In the genomic region with DNA sequence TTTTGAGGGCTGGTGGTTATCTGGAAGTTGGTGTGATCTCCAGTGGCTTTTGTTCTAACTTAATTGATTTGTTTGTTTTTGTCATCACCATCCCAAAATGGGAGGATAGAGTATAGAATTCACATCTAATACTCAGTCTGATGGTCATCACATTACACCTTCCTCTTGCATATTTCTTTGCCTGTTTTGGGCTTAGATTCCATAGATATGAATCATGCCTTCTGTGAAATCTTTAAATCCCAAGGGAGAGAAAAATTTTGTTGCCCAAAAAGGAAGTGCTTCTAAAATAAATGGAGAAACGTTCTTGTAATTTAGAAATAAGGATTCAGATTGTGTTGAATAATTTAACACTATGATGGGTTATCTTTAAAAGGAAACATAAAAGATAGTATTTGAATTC, we compare ENCODE assay signal across 28 cellular contexts.
A peak's percentile ranks its signal among the peaks of the same experiment; 100 is the strongest.
DNase-seq lines count a peak whose midpoint lies in the region; ATAC-seq, FAIRE-seq and TF ChIP-seq lines count a peak whose summit lies in the region.
"Had no signal": no experiment of that assay in that cellular context is flagged by ENCODE, and none has a peak within 500 bp of the region (broad histone marks: within the 10 kb centered on the region; RNA-seq: fewer than 3 reads in every experiment).

No MANE protein-coding gene starts in this region.

- CTCF ChIA-PET in MCF 10A (lab: Yijun Ruan, JAX), result interaction anchor here (0.5 kb wide), 1 partner anchor 1604 kb away, joined by 3 read pairs; no protein-coding TSS in a partner anchor

- H3K27me3 ChIP-seq in breast epithelium (no peaks in the 10 kb centered on the region), foreskin keratinocyte (no peaks in the 10 kb centered on the region), stomach (no peaks in the 10 kb centered on the region)
- H3K27me3 ChIP-seq: neutrophil, Peyer's patch, thyroid gland had no signal

- H3K4me1 Mint-ChIP-seq in MCF 10A (ENCODE audit: insufficient read depth, unreplicated experiment) (no peaks in the 10 kb centered on the region), chondrocyte (ENCODE audit: low read depth) (peaks cover 36% of the 10 kb centered on the region)
- H3K4me1 Mint-ChIP-seq: activated CD8-positive, alpha-beta memory T cell treated with anti-CD3 and anti-CD28 coated beads, Interleukin-2, amount 10 ng/mL, durations not matched to agents 7 days and 5 days; activated naive CD4-positive, alpha-beta T cell treated with anti-CD3 and anti-CD28 coated beads, Interleukin-2, amount 10 ng/mL, durations not matched to agents 7 days and 5 days had no signal

- H3K4me3 Mint-ChIP-seq in MCF 10A (ENCODE audit: unreplicated experiment) (no peak overlapping the region), chondrocyte (ENCODE audit: unreplicated experiment) (no peak overlapping the region)
- H3K4me3 Mint-ChIP-seq: activated CD8-positive, alpha-beta memory T cell treated with anti-CD3 and anti-CD28 coated beads, Interleukin-2, amount 10 ng/mL, durations not matched to agents 7 days and 5 days; activated naive CD4-positive, alpha-beta T cell treated with anti-CD3 and anti-CD28 coated beads, Interleukin-2, amount 10 ng/mL, durations not matched to agents 7 days and 5 days; CD4-positive, alpha-beta T cell had no signal

- intact Hi-C loops in MCF 10A (cut with micrococcal nuclease) (no loop called here), breast epithelium (cut with DNase I; ENCODE audit: low total_unique reads) (no loop called here), stomach (cut with DNase I; ENCODE audit: low total_unique reads) (no loop called here)

- H3K27me3 Mint-ChIP-seq in MCF 10A (ENCODE audit: insufficient read depth, unreplicated experiment), result no peaks in the 10 kb centered on the region
- H3K27me3 Mint-ChIP-seq in chondrocyte (ENCODE audit: low read depth), result no peaks in the 10 kb centered on the region
- H3K27me3 Mint-ChIP-seq: activated CD8-positive, alpha-beta memory T cell treated with anti-CD3 and anti-CD28 coated beads, Interleukin-2, amount 10 ng/mL, durations not matched to agents 7 days and 5 days; activated naive CD4-positive, alpha-beta T cell treated with anti-CD3 and anti-CD28 coated beads, Interleukin-2, amount 10 ng/mL, durations not matched to agents 7 days and 5 days; CD4-positive, alpha-beta T cell; progenitor cell of endocrine pancreas had no signal

- H3K27ac Mint-ChIP-seq in MCF 10A (ENCODE audit: low read depth, unreplicated experiment) (no peak overlapping the region), chondrocyte (ENCODE audit: unreplicated experiment) (peak overlapping the region; percentile 15)
- H3K27ac Mint-ChIP-seq: activated CD8-positive, alpha-beta memory T cell treated with anti-CD3 and anti-CD28 coated beads, Interleukin-2, amount 10 ng/mL, durations not matched to agents 7 days and 5 days; activated naive CD4-positive, alpha-beta T cell treated with anti-CD3 and anti-CD28 coated beads, Interleukin-2, amount 10 ng/mL, durations not matched to agents 7 days and 5 days; CD4-positive, alpha-beta T cell; progenitor cell of endocrine pancreas had no signal

- DNase-seq in MCF 10A (ENCODE audit: unreplicated experiment) (peak; percentile 12), breast epithelium (ENCODE audit: low spot score in 2 of 2) (no peak), chondrocyte (ENCODE audit: low spot score) (no peak), foreskin keratinocyte (peak; percentile 18 to 55), urothelium cell line (ENCODE audit: low spot score) (peak; percentile 33), stomach (no peak)
- no peak for DNase-seq in activated naive CD4-positive, alpha-beta T cell (lab: John Stamatoyannopoulos, UW)
- DNase-seq: activated CD4-positive, CD25-positive, alpha-beta regulatory T cell; activated CD8-positive, alpha-beta memory T cell treated with anti-CD3 and anti-CD28 coated beads, Interleukin-2, amount 10 ng/mL, durations not matched to agents 7 days and 5 days; activated naive CD4-positive, alpha-beta T cell treated with anti-CD3 and anti-CD28 coated beads, Interleukin-2, amount 10 ng/mL, durations not matched to agents 7 days and 5 days; AML-193; amniotic stem cell; CD4-positive, alpha-beta T cell; central memory CD4-positive, alpha-beta T cell; left ventricle myocardium inferior; NCI-H1092 treated with DMSO at 0.1 percent for 48 hours; NCI-H187 treated with DMSO at 0.1 percent for 48 hours; NCI-H526 treated with DMSO at 0.1 percent for 48 hours; Peyer's patch; stimulated activated naive CD8-positive, alpha-beta T cell treated with anti-CD3 and anti-CD28 coated beads, Interleukin-15, Interleukin-2, amounts not matched to agents 100 U/mL and 50 U/mL, for 24 hours; thyroid gland had no signal

- H3K9me3 Mint-ChIP-seq in MCF 10A (ENCODE audit: unreplicated experiment), result peaks cover 7% of the 10 kb centered on the region
- peaks cover 15% of the 10 kb centered on the region for H3K9me3 Mint-ChIP-seq in chondrocyte (ENCODE audit: low read depth)

- TF ChIP-seq POLR2A in breast epithelium (IDR thresholded peaks at IDR 0.05) (no peak), stomach (IDR thresholded peaks at IDR 0.05) (no peak)

- H3K4me1 ChIP-seq in breast epithelium (no peaks in the 10 kb centered on the region), foreskin keratinocyte (no peaks in the 10 kb centered on the region), stomach (peaks cover 0 to 10% (median 0%) of the 10 kb centered on the region in 4 donors)
- H3K4me1 ChIP-seq: left ventricle myocardium inferior, Peyer's patch had no signal

- H3K36me3 Mint-ChIP-seq in MCF 10A (ENCODE audit: insufficient read depth, unreplicated experiment), result no peaks in the 10 kb centered on the region
- H3K36me3 Mint-ChIP-seq in chondrocyte (ENCODE audit: low read depth), result peaks cover 3% of the 10 kb centered on the region
- H3K36me3 Mint-ChIP-seq: activated CD8-positive, alpha-beta memory T cell treated with anti-CD3 and anti-CD28 coated beads, Interleukin-2, amount 10 ng/mL, durations not matched to agents 7 days and 5 days; activated naive CD4-positive, alpha-beta T cell treated with anti-CD3 and anti-CD28 coated beads, Interleukin-2, amount 10 ng/mL, durations not matched to agents 7 days and 5 days had no signal

- H3K4me3 ChIP-seq in breast epithelium (no peak overlapping the region), stomach (no peak overlapping the region)
- H3K4me3 ChIP-seq: GM12878, left ventricle myocardium inferior, Peyer's patch, thyroid gland had no signal

- TF ChIP-seq CTCF in MCF 10A (IDR thresholded peaks at IDR 0.05; ENCODE audit: unreplicated experiment), result no peak
- TF ChIP-seq CTCF in breast epithelium (IDR thresholded peaks at IDR 0.05), result no peak
- no peak for TF ChIP-seq CTCF in chondrocyte (IDR thresholded peaks at IDR 0.05)
- no peak for TF ChIP-seq CTCF in foreskin keratinocyte (conservative IDR thresholded peaks at IDR 0.05)
- TF ChIP-seq CTCF in stomach (IDR thresholded peaks at IDR 0.05), result no peak

- H3K36me3 ChIP-seq in breast epithelium, result no peaks in the 10 kb centered on the region
- H3K36me3 ChIP-seq in stomach, result no peaks in the 10 kb centered on the region
- H3K36me3 ChIP-seq: left ventricle myocardium inferior, neutrophil, Peyer's patch, thyroid gland had no signal

- FAIRE-seq in urothelium cell line (lab: Jason Lieb, UNC), result no peak
- FAIRE-seq: endothelial cell of umbilical vein, GM12878, H1 had no signal

- no peak for TF ChIP-seq EP300 in stomach (IDR thresholded peaks at IDR 0.05)

- POLR2A ChIA-PET in MCF 10A (lab: Yijun Ruan, JAX), result no interaction called here

- H3K9me3 ChIP-seq in breast epithelium, result no peaks in the 10 kb centered on the region
- no peaks in the 10 kb centered on the region for H3K9me3 ChIP-seq in stomach
- H3K9me3 ChIP-seq: neutrophil, Peyer's patch, thyroid gland had no signal

- no TSS peak for BruUV-seq in MCF 10A (replicated peaks; lab: Mats Ljungman, UMichigan)

- H3K27ac ChIP-seq in breast epithelium, result no peak overlapping the region
- no peak overlapping the region for H3K27ac ChIP-seq in foreskin keratinocyte
- no peak overlapping the region for H3K27ac ChIP-seq in stomach
- H3K27ac ChIP-seq: 22Rv1, left ventricle myocardium inferior, neutrophil, Peyer's patch, thyroid gland had no signal

- ATAC-seq in foreskin keratinocyte, result peak; percentile 44
- ATAC-seq in GM18867 (IDR thresholded peaks at IDR 0.05; ENCODE audit: unreplicated experiment), result no peak
- ATAC-seq: activated CD8-positive, alpha-beta memory T cell treated with anti-CD3 and anti-CD28 coated beads, Interleukin-2, amount 10 ng/mL, durations not matched to agents 7 days and 5 days; GM12878; stimulated activated naive CD8-positive, alpha-beta T cell treated with anti-CD3 and anti-CD28 coated beads, Interleukin-15, Interleukin-2, amounts not matched to agents 100 U/mL and 50 U/mL, for 24 hours had no signal

- WGBS in stomach, 5 donors, result 40 to 61% (median 54%) methylated on average over 1 of the region's 1 CpG

Comparison
In these comparisons a context has a peak if more than half of its experiments do, and no peak if none do; other contexts are left out.
1. DNase-seq: peak in MCF 10A (single experiment), foreskin keratinocyte (2 of 2) and urothelium cell line (single experiment); none in breast epithelium (0 of 2), chondrocyte (single experiment), stomach (single experiment) and activated naive CD4-positive, alpha-beta T cell (0 of 4).